In the genomic region with DNA sequence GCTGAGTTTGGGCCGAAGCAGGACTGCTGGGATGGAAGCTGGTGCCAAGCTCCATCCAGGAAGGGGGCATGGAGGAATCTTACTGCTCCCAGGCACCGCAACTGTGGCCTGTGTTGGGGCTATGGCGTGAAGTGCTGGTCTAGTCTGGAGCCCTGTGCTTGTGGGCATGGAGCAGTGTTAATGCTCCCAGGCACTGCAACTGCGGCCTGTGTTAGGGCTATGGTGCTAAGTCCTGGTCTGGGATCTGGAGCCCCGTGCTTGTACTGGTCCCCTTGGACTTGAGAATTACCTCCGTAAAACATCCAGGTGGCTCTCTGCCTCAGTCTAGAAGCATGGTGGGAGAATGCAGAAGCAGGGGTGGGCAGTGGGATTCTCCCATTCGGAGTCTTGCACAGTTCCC, we compare ENCODE assay signal across 23 cellular contexts.
"Had no signal": no experiment of that assay in that cellular context is flagged by ENCODE, and none has a peak within 500 bp of the region (broad histone marks: within the 10 kb centered on the region; RNA-seq: fewer than 3 reads in every experiment).

No MANE protein-coding gene starts in this region.

- H3K9me3 ChIP-seq: colonic mucosa, esophagus squamous epithelium, gastrocnemius medialis had no signal

- H3K36me3 Mint-ChIP-seq: memory B cell had no signal

- H3K27ac Mint-ChIP-seq: dendritic cell treated with granulocyte-macrophage colony-stimulating factor and Interleukin-4, amounts not matched to agents 40 ng/mL and 50 ng/mL, for 4 days; effector memory CD8-positive, alpha-beta T cell; endodermal cell; memory B cell had no signal

- H3K4me1 ChIP-seq: colonic mucosa, esophagus squamous epithelium, gastrocnemius medialis, heart left ventricle, left lung had no signal

- H3K27me3 ChIP-seq: colonic mucosa, esophagus squamous epithelium, gastrocnemius medialis, heart left ventricle, left lung had no signal

- H3K27ac ChIP-seq: colonic mucosa, epithelial cell of prostate, esophagus squamous epithelium, gastrocnemius medialis, heart left ventricle, left lung had no signal

- DNase-seq: colonic mucosa; cortex of kidney; effector CD8-positive, alpha-beta T cell; effector memory CD8-positive, alpha-beta T cell; endodermal cell; erythroblast; esophagus squamous epithelium; foreskin fibroblast; foreskin melanocyte; gastrocnemius medialis; heart left ventricle; hippocampal formation; left cardiac atrium; left ventricle myocardium superior; mammary epithelial cell; mesendoderm; midbrain had no signal

- H3K4me3 Mint-ChIP-seq: dendritic cell treated with granulocyte-macrophage colony-stimulating factor and Interleukin-4, amounts not matched to agents 40 ng/mL and 50 ng/mL, for 4 days; effector memory CD8-positive, alpha-beta T cell; endodermal cell; memory B cell had no signal

- H3K4me1 Mint-ChIP-seq: endodermal cell, memory B cell had no signal

- ATAC-seq: effector memory CD8-positive, alpha-beta T cell; esophagus mucosa; gastrocnemius medialis; left cardiac atrium; left lung; left ventricle myocardium superior had no signal

- H3K4me3 ChIP-seq: colonic mucosa, esophagus squamous epithelium, gastrocnemius medialis, heart left ventricle, left lung, lung had no signal

- H3K36me3 ChIP-seq: colonic mucosa, esophagus squamous epithelium, gastrocnemius medialis, heart left ventricle, left lung had no signal

- H3K27me3 Mint-ChIP-seq: dendritic cell treated with granulocyte-macrophage colony-stimulating factor and Interleukin-4, amounts not matched to agents 40 ng/mL and 50 ng/mL, for 4 days; effector memory CD8-positive, alpha-beta T cell; memory B cell had no signal
